In the genomic region with DNA sequence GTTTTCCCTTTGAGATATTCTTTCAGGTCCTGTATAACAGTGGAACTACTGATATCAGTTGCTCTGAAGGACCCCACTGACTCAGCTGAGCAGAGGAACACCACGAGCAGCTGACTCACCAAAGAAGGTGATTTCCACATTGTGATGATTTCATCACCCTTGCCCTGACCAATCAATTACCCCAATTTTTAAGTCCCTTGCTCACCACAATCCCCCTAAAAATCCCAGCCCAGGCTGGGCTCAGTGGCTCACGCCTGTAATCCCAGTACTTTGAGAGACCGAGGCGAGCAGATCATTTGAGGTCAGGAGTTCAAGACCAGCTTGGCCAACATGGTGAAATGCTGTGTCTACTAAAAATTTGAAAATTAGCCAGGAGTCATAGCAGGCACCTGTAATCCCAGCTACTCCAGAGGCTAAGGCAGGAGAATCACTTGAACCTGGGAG, we compare ENCODE assay signal across 8 cellular contexts.
DNase-seq lines count a peak whose midpoint lies in the region; ATAC-seq and TF ChIP-seq lines count a peak whose summit lies in the region.

No MANE protein-coding gene starts in this region.

- no peak for TF ChIP-seq CTCF in GM12865 (IDR thresholded peaks at IDR 0.05; ENCODE audit: insufficient read depth, low read depth, low read length, missing control alignments)
- TF ChIP-seq CTCF in lower leg skin (IDR thresholded peaks at IDR 0.05), result no peak

- no peaks in the 10 kb centered on the region; the same call in 1 of the 2 replicates for H3K9me3 ChIP-seq in HAP-1

- in situ Hi-C loops in HAP-1 (cut with MboI; ENCODE audit: low sequenced_read_pairs), result no loop called here

- intact Hi-C loops in lower leg skin (cut with DNase I; ENCODE audit: low total_unique reads), result no loop called here

- ATAC-seq in HG03097 (IDR thresholded peaks at IDR 0.05; ENCODE audit: low FRiP score, unreplicated experiment) (peak; percentile 76), GM19035 (IDR thresholded peaks at IDR 0.05; ENCODE audit: unreplicated experiment) (no peak)

- DNase-seq in GM12865 (ENCODE audit: low read depth) (peak; percentile 66), lower leg skin (ENCODE audit: low spot score in 2 of 2) (peak; percentile 55 to 79), COR-L47 (lab: John Stamatoyannopoulos, UW) (no peak), HAP-1 (ENCODE audit: low spot score in 2 of 2) (no peak), NCI-H1092 (lab: John Stamatoyannopoulos, UW) (no peak)
- DNase-seq in activated CD8-positive, alpha-beta memory T cell treated with anti-CD3 and anti-CD28 coated beads for 48 hours (ENCODE audit: low read depth in 2 of 3, low spot score in 2 of 3), result peak in 2 of 3 experiments; percentile 5 to 18

- H3K4me1 ChIP-seq in HAP-1, result no peaks in the 10 kb centered on the region

- WGBS in lower leg skin, 2 donors, result 68 to 80% methylated on average over 4 of the region's 4 CpGs

- H3K27me3 ChIP-seq in HAP-1 (ENCODE audit: low read depth), result no peaks in the 10 kb centered on the region

- no peak for TF ChIP-seq POLR2A in lower leg skin (IDR thresholded peaks at IDR 0.05)

- H3K4me3 ChIP-seq in GM12865 (ENCODE audit: low read depth, low read length), result no peak overlapping the region
- H3K4me3 ChIP-seq in lower leg skin (ENCODE audit: low read depth, poor library complexity, severe bottlenecking), result no peak overlapping the region
- H3K4me3 ChIP-seq in HAP-1, result no peak overlapping the region

- H3K36me3 ChIP-seq in HAP-1 (replicated peaks), result no peaks in the 10 kb centered on the region

Comparison
In these comparisons a context has a peak if more than half of its experiments do, and no peak if none do; other contexts are left out.
1. DNase-seq: peak in GM12865 (single experiment), activated CD8-positive, alpha-beta memory T cell treated with anti-CD3 and anti-CD28 coated beads for 48 hours (2 of 3) and lower leg skin (2 of 2); none in COR-L47 (single experiment), HAP-1 (0 of 2) and NCI-H1092 (single experiment).